1 cellular context compared by ENCODE assay signal in genomic region chr17:8707232-8707590, GRCh38.
TF ChIP-seq lines count a peak whose summit lies in the region.

No MANE protein-coding gene starts in this region.

TF ChIP-seq in HepG2, 621 proteins besides CTCF, POLR2A, EP300 and RAD21:
- no peak for TF ChIP-seq ZNF234 (CRISPR knock-in tag; conservative IDR thresholded peaks at IDR 0.05)
